ENCODE assay signal across 9 cellular contexts in the genomic region with DNA sequence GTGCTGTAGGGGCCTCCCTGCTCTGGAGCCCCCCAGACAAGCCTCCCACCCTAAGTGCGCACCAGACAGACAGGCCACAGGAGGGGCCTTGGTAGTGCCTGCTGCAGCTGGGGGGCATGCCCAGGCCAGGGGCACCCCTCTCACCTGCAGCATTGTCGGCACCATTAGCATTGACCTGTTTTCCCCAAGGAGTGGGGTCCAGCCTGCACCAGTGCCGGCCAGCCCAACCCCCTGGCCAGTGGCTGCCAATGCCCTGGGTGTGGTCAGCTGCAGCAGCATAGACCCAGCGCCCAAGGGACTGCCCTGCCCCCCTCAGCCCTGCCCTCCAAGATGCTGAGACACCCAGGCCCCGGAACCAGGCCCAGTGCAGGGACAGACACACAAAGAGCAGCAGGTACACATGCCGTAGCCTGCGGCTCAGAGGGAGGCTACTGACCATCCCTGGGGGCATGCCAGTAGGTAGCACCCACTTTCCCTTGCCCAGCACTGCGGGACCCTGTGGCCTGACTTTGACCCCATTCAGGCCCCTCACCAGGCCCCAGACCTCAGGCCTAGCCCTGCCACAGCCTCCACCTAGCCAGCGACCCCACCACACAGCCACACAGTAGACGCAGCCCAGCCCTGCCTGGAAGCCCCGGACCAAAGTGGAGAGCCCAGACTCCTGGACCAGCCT. TPM values are rescaled to one million over a fixed set of nuclear protein-coding genes. Genes with fewer than 3 reads are reported as not detected.
DNase-seq lines count a peak whose midpoint lies in the region; ATAC-seq, FAIRE-seq and TF ChIP-seq lines count a peak whose summit lies in the region.
"Had no signal": no experiment of that assay in that cellular context is flagged by ENCODE, and none has a peak within 500 bp of the region (broad histone marks: within the 10 kb centered on the region; RNA-seq: fewer than 3 reads in every experiment).

No MANE protein-coding gene starts in this region.

- H3K9me3 ChIP-seq in mammary epithelial cell (replicated peaks; ENCODE audit: insufficient read depth, low read length), result no peaks in the 10 kb centered on the region
- no peaks in the 10 kb centered on the region for H3K9me3 ChIP-seq in HepG2 (ENCODE audit: low read length)
- H3K9me3 ChIP-seq in thymus (ENCODE audit: control insufficient read depth), result no peaks in the 10 kb centered on the region

- H3K4me1 ChIP-seq in mammary epithelial cell (ENCODE audit: insufficient read depth, low read length) (peaks cover 74% of the 10 kb centered on the region), HepG2 (ENCODE audit: insufficient read depth, low read length) (peaks cover 51% of the 10 kb centered on the region), thymus (ENCODE audit: control insufficient read depth, insufficient read depth, low read length) (peaks cover 4% of the 10 kb centered on the region)

- H3K79me2 ChIP-seq in mammary epithelial cell (ENCODE audit: insufficient read depth, low read length), result peaks cover 24% of the 10 kb centered on the region
- no peaks in the 10 kb centered on the region for H3K79me2 ChIP-seq in HepG2 (ENCODE audit: insufficient read depth, low read length)

- WGBS in mammary epithelial cell (ENCODE audit: low coverage, missing lambda C conversion rate), result 57% methylated on average over 10 of the region's 11 CpGs
- no CpG with 5 or more reads among the region's 11 CpGs for WGBS in HepG2 (ENCODE audit: low lambda C conversion rate)
- WGBS in thymus, result 77% methylated on average over 11 of the region's 11 CpGs

- no peak for TF ChIP-seq POLR2A in HepG2 (IDR thresholded peaks at IDR 0.05; ENCODE audit: insufficient read depth in 1 of 2, low read depth in 2 of 2, low read length in 2 of 2)

- no peaks in the 10 kb centered on the region for H3K36me3 Mint-ChIP-seq in activated CD4-positive, alpha-beta T cell treated with anti-CD3 and anti-CD28 coated beads for 36 hours (ENCODE audit: low read depth)

- TF ChIP-seq RAD21 in HepG2 (CRISPR knock-in tag; IDR thresholded peaks at IDR 0.05), result no peak

- H3K27ac ChIP-seq in mammary epithelial cell (ENCODE audit: insufficient read depth, low read depth, low read length) (peak overlapping the region; percentile 58), HepG2 (ENCODE audit: extremely low read length, insufficient read depth, low read length) (no peak overlapping the region), thymus (ENCODE audit: low read depth) (no peak overlapping the region)

- BruUV-seq in mammary epithelial cell (replicated peaks; lab: Mats Ljungman, UMichigan), result TSS peak; percentile 14
- BruUV-seq in HepG2 (replicated peaks; lab: Mats Ljungman, UMichigan), result no TSS peak

- no peak for TF ChIP-seq CTCF in mammary epithelial cell (conservative IDR thresholded peaks at IDR 0.05 in 1 of 2, IDR thresholded peaks at IDR 0.05 in 1 of 2; ENCODE audit: extremely low read depth in 1 of 2, insufficient read depth in 1 of 2, low read depth in 1 of 2, low read length in 2 of 2)
- no peak for TF ChIP-seq CTCF in HepG2 (CRISPR knock-in tag; IDR thresholded peaks at IDR 0.05)

- no peak for TF ChIP-seq EP300 in HepG2 (IDR thresholded peaks at IDR 0.05; ENCODE audit: low read depth in 2 of 2, low read length in 2 of 2)
- no peak for TF ChIP-seq EP300 in HepG2 (CRISPR knock-in tag; IDR thresholded peaks at IDR 0.05; ENCODE audit: borderline replicate concordance)

- peak overlapping the region; percentile 70 for H3K4me3 Mint-ChIP-seq in activated CD4-positive, alpha-beta T cell treated with anti-CD3 and anti-CD28 coated beads for 36 hours

- H4K20me1 ChIP-seq in mammary epithelial cell (ENCODE audit: insufficient read depth, low read length), result no peaks in the 10 kb centered on the region
- H4K20me1 ChIP-seq in HepG2 (ENCODE audit: insufficient read depth, low read length), result no peaks in the 10 kb centered on the region

- H2AFZ ChIP-seq in mammary epithelial cell (ENCODE audit: low read depth, low read length) (peak overlapping the region; percentile 80), HepG2 (ENCODE audit: low read length) (no peak overlapping the region)

- FAIRE-seq in HepG2 (lab: Jason Lieb, UNC), result no peak
- FAIRE-seq: A204.1 had no signal

- peak overlapping the region; percentile 75 to 82 (median 79) for H3K4me3 ChIP-seq in mammary epithelial cell (replicated peaks in 1 of 3; ENCODE audit: insufficient read depth in 1 of 3, low read depth in 2 of 3, low read length in 3 of 3)
- H3K4me3 ChIP-seq in HepG2 (replicated peaks in 1 of 3; ENCODE audit: insufficient read depth in 1 of 3, low read depth in 2 of 3, low read length in 3 of 3), result peak overlapping the region; percentile 56 to 74 (median 60)
- peak overlapping the region; percentile 53 for H3K4me3 ChIP-seq in thymus (ENCODE audit: low read length)

- H3K36me3 ChIP-seq in mammary epithelial cell (ENCODE audit: insufficient read depth, low read length), result no peaks in the 10 kb centered on the region
- no peaks in the 10 kb centered on the region for H3K36me3 ChIP-seq in HepG2 (replicated peaks in 1 of 2; ENCODE audit: control insufficient read depth in 1 of 2, insufficient read depth in 2 of 2, low read length in 2 of 2)
- no peaks in the 10 kb centered on the region for H3K36me3 ChIP-seq in thymus (ENCODE audit: control insufficient read depth, insufficient read depth)

- no peak for DNase-seq in activated CD4-positive, alpha-beta T cell treated with anti-CD3 and anti-CD28 coated beads for 36 hours
- no peak for DNase-seq in activated CD4-positive, alpha-beta T cell treated with anti-CD3 and anti-CD28 coated beads, Interleukin-2, amount 50 U/mL, for 48 hours
- DNase-seq in mammary epithelial cell, result peak; percentile 26
- no peak for DNase-seq in HepG2 (ENCODE audit: low spot score)
- no peak for DNase-seq in germinal center (ENCODE audit: low spot score)
- DNase-seq in AG08395 (ENCODE audit: low spot score), result no peak

- CTCF ChIA-PET in activated CD4-positive, alpha-beta T cell treated with anti-CD3 and anti-CD28 coated beads for 36 hours (lab: Charles Lee), result interaction anchor here (0.7 to 4.8 kb wide), 3 partner anchors 69 to 99 kb away, joined by 3 to 70 read pairs (median 3); no protein-coding TSS in a partner anchor
- CTCF ChIA-PET in mammary epithelial cell (lab: Charles Lee; ENCODE audit: low non-redundant PET), result interaction anchor here (0.6 kb wide), 1 partner anchor 146 kb away, joined by 3 read pairs; no protein-coding TSS in a partner anchor
- CTCF ChIA-PET in HepG2 (lab: Yijun Ruan, JAX; ENCODE audit: low intra/inter-chr PET ratio, low total read pairs), result interaction anchor here (1.4 to 6.7 kb wide), 2 partner anchors 68 to 110 kb away, joined by 4 to 146 read pairs; no protein-coding TSS in a partner anchor

- ATAC-seq in activated CD4-positive, alpha-beta T cell treated with anti-CD3 and anti-CD28 coated beads for 36 hours, result no peak
- peak; percentile 4; the same call in 2 of the 3 replicates for ATAC-seq in HepG2
- no peak for ATAC-seq in activated CD4-positive, CD25-positive, alpha-beta regulatory T cell treated with anti-CD3 and anti-CD28 coated beads, Interleukin-2, amount 50 U/mL, for 24 hours

- no peak overlapping the region for H3K27ac Mint-ChIP-seq in activated CD4-positive, alpha-beta T cell treated with anti-CD3 and anti-CD28 coated beads for 36 hours

- peak overlapping the region; percentile 97 for H3K4me2 ChIP-seq in mammary epithelial cell (ENCODE audit: insufficient read depth, low read depth, low read length)
- peak overlapping the region; percentile 94 for H3K4me2 ChIP-seq in HepG2 (ENCODE audit: low read depth, low read length)

- POLR2A ChIA-PET in activated CD4-positive, alpha-beta T cell treated with anti-CD3 and anti-CD28 coated beads for 36 hours (lab: Charles Lee), result no interaction called here
- POLR2A ChIA-PET in HepG2 (lab: Yijun Ruan, JAX), result no interaction called here

- intact Hi-C loops in activated CD4-positive, alpha-beta T cell treated with anti-CD3 and anti-CD28 coated beads for 36 hours (cut with DNase I, micrococcal nuclease), result loop anchor here in 1 of 2 experiments (2.0 to 5.0 kb wide), 2 partner anchors 80 to 205 kb away; a partner anchor contains a TSS
- intact Hi-C loops in mammary epithelial cell (cut with micrococcal nuclease), result loop anchor here (2.0 to 10.0 kb wide), 2 partner anchors 40 to 328 kb away; a partner anchor contains a TSS
- intact Hi-C loops in HepG2 (cut with micrococcal nuclease; ENCODE audit: unreplicated experiment), result loop anchor here (5.0 kb wide), 1 partner anchor 45 kb away; a partner anchor contains a TSS

- in situ Hi-C loops in mammary epithelial cell (cut with MboI; ENCODE audit: low sequenced_read_pairs in 2 of 2), result no loop called here
- in situ Hi-C loops in HepG2 (cut with HindIII; ENCODE audit: extremely low pct_ligation_motif_present, low pct_unique_long_range_greater_than_20kb), result no loop called here

- H3K27me3 ChIP-seq in mammary epithelial cell (ENCODE audit: insufficient read depth, low read length) (no peaks in the 10 kb centered on the region), HepG2 (ENCODE audit: control insufficient read depth in 1 of 2, insufficient read depth in 2 of 2, low read length in 2 of 2) (peaks cover 16 to 82% of the 10 kb centered on the region in 2 experiments), thymus (ENCODE audit: control insufficient read depth, insufficient read depth) (peaks cover 37% of the 10 kb centered on the region)

- dilution Hi-C loops in mammary epithelial cell (cut with HindIII; ENCODE audit: low sequenced_read_pairs), result no loop called here

- no peaks in the 10 kb centered on the region for H3K9me3 Mint-ChIP-seq in activated CD4-positive, alpha-beta T cell treated with anti-CD3 and anti-CD28 coated beads for 36 hours (ENCODE audit: low read depth)

- peaks cover 16% of the 10 kb centered on the region for H3K27me3 Mint-ChIP-seq in activated CD4-positive, alpha-beta T cell treated with anti-CD3 and anti-CD28 coated beads for 36 hours

- H3K4me1 Mint-ChIP-seq in activated CD4-positive, alpha-beta T cell treated with anti-CD3 and anti-CD28 coated beads for 36 hours, result peaks cover 6% of the 10 kb centered on the region

- H3K9ac ChIP-seq in mammary epithelial cell (ENCODE audit: insufficient read depth, low read length) (peak overlapping the region; percentile 73), HepG2 (ENCODE audit: insufficient read depth, low read depth, low read length) (peak overlapping the region; percentile 26; the same call in 1 of the 2 replicates)

RNA-seq across cellular contexts. Expression of a gene that starts 1.0 kb away (rescaled TPM):
- total RNA-seq in activated CD4-positive, alpha-beta T cell treated with anti-CD3 and anti-CD28 coated beads for 36 hours, result under 1 TPM; 0.07 to 0.11 TPM
- total RNA-seq in mammary epithelial cell (100 to 1,000 TPM; 110 to 302 TPM), HepG2 (2016; rRNA removed; fragmentation: Illumina TruSeq; extraction: Trizol) (0.15 and 0.18 TPM in 2 replicates)
- polyA plus RNA-seq in mammary epithelial cell (43.1 TPM), HepG2 (2011; rRNA removed) (0.10 and 0.11 TPM in 2 replicates), thymus (3.8 TPM)
- polyA minus RNA-seq in mammary epithelial cell, result 327 TPM
- not detected in 2 replicates for total RNA-seq in HepG2 (2016; cell fraction: cytosol; rRNA removed; fragmentation: Illumina TruSeq; extraction: Trizol; ENCODE audit: low read depth)
- total RNA-seq in HepG2 (2016; cell fraction: insoluble cytoplasmic fraction; rRNA removed; fragmentation: Illumina TruSeq; extraction: Trizol), result 0.10 and 0.11 TPM in 2 replicates
- total RNA-seq in HepG2 (2016; cell fraction: membrane; rRNA removed; fragmentation: Illumina TruSeq; extraction: Trizol), result 0.06 and 0.07 TPM in 2 replicates
- total RNA-seq in HepG2 (2016; cell fraction: nucleus; rRNA removed; fragmentation: Illumina TruSeq; extraction: Trizol), result 0.53 and 0.68 TPM in 2 replicates
- polyA plus RNA-seq in HepG2 (2011; cell fraction: cytosol; rRNA removed), result 0.08 and 0.09 TPM in 2 replicates
- 0.28 and 0.37 TPM in 2 replicates for polyA plus RNA-seq in HepG2 (2011; cell fraction: nucleus; rRNA removed)
- polyA plus RNA-seq in HepG2 (2012), result 0.04 TPM in 2 replicates
- not detected in 2 replicates for polyA plus RNA-seq in HepG2 (2016; cell fraction: cytosol; fragmentation: Illumina TruSeq; extraction: Trizol; ENCODE audit: low read depth)
- polyA plus RNA-seq in HepG2 (2016; cell fraction: insoluble cytoplasmic fraction; fragmentation: Illumina TruSeq; extraction: Trizol; ENCODE audit: low read depth), result 0.07 and 0.11 TPM in 2 replicates
- polyA plus RNA-seq in HepG2 (2016; cell fraction: membrane; fragmentation: Illumina TruSeq; extraction: Trizol; ENCODE audit: low read depth), result not detected in 2 replicates
- polyA plus RNA-seq in HepG2 (2016; cell fraction: nucleus; fragmentation: Illumina TruSeq; extraction: Trizol; ENCODE audit: insufficient read depth, low read depth), result 0.57 and 0.65 TPM in 2 replicates
- polyA minus RNA-seq in HepG2 (2011; rRNA and poly(A)+ RNA removed; ENCODE audit: low replicate concordance), result 0.34 and 31.9 TPM in 2 replicates
- 0.30 and 0.35 TPM in 2 replicates for polyA minus RNA-seq in HepG2 (2011; cell fraction: cytosol; rRNA and poly(A)+ RNA removed)
- 0.39 and 0.62 TPM in 2 replicates for polyA minus RNA-seq in HepG2 (2011; cell fraction: nucleus; rRNA and poly(A)+ RNA removed)

RNA-seq across cellular contexts. Expression of a gene that starts 8.4 kb away (rescaled TPM):
- total RNA-seq in activated CD4-positive, alpha-beta T cell treated with anti-CD3 and anti-CD28 coated beads for 36 hours, result 1 to 10 TPM; 1.1 to 1.9 TPM
- total RNA-seq in mammary epithelial cell, result 10 to 100 TPM; 11.0 to 14.7 TPM
- 7.4 TPM for polyA plus RNA-seq in mammary epithelial cell
- 3.0 TPM for polyA minus RNA-seq in mammary epithelial cell
- total RNA-seq in HepG2 (2016; rRNA removed; fragmentation: Illumina TruSeq; extraction: Trizol), result 1.4 and 1.5 TPM in 2 replicates
- 0.44 and 0.71 TPM in 2 replicates for total RNA-seq in HepG2 (2016; cell fraction: cytosol; rRNA removed; fragmentation: Illumina TruSeq; extraction: Trizol; ENCODE audit: low read depth)
- total RNA-seq in HepG2 (2016; cell fraction: insoluble cytoplasmic fraction; rRNA removed; fragmentation: Illumina TruSeq; extraction: Trizol), result 1.4 and 1.7 TPM in 2 replicates
- 0.99 and 1.0 TPM in 2 replicates for total RNA-seq in HepG2 (2016; cell fraction: membrane; rRNA removed; fragmentation: Illumina TruSeq; extraction: Trizol)
- 1.7 and 2.1 TPM in 2 replicates for total RNA-seq in HepG2 (2016; cell fraction: nucleus; rRNA removed; fragmentation: Illumina TruSeq; extraction: Trizol)
- 1.2 and 1.3 TPM in 2 replicates for polyA plus RNA-seq in HepG2 (2011; rRNA removed)
- polyA plus RNA-seq in HepG2 (2011; cell fraction: cytosol; rRNA removed), result 0.75 and 0.95 TPM in 2 replicates
- 2.8 and 3.0 TPM in 2 replicates for polyA plus RNA-seq in HepG2 (2011; cell fraction: nucleus; rRNA removed)
- 0.49 and 0.51 TPM in 2 replicates for polyA plus RNA-seq in HepG2 (2012)
- polyA plus RNA-seq in HepG2 (2016; cell fraction: cytosol; fragmentation: Illumina TruSeq; extraction: Trizol; ENCODE audit: low read depth), result 0.28 and 0.33 TPM in 2 replicates
- 1.3 and 1.7 TPM in 2 replicates for polyA plus RNA-seq in HepG2 (2016; cell fraction: insoluble cytoplasmic fraction; fragmentation: Illumina TruSeq; extraction: Trizol; ENCODE audit: low read depth)
- polyA plus RNA-seq in HepG2 (2016; cell fraction: membrane; fragmentation: Illumina TruSeq; extraction: Trizol; ENCODE audit: low read depth), result 0.65 and 0.66 TPM in 2 replicates
- polyA plus RNA-seq in HepG2 (2016; cell fraction: nucleus; fragmentation: Illumina TruSeq; extraction: Trizol; ENCODE audit: insufficient read depth, low read depth), result 1.8 and 3.1 TPM in 2 replicates
- polyA minus RNA-seq in HepG2 (2011; rRNA and poly(A)+ RNA removed; ENCODE audit: low replicate concordance), result 0.44 and 7.1 TPM in 2 replicates
- polyA minus RNA-seq in HepG2 (2011; cell fraction: cytosol; rRNA and poly(A)+ RNA removed), result 1.1 TPM in 1 of 2 replicates, not detected in the other
- 0.90 and 1.1 TPM in 2 replicates for polyA minus RNA-seq in HepG2 (2011; cell fraction: nucleus; rRNA and poly(A)+ RNA removed)
- polyA plus RNA-seq in thymus, result 12.9 TPM

RNA-seq across cellular contexts. Expression of a gene that starts 43.7 kb away (rescaled TPM):
- total RNA-seq in activated CD4-positive, alpha-beta T cell treated with anti-CD3 and anti-CD28 coated beads for 36 hours, result 10 to 100 TPM; 52.0 to 62.7 TPM
- total RNA-seq in mammary epithelial cell, result 10 to 100 TPM; 38.2 to 61.7 TPM
- 53.4 TPM for polyA plus RNA-seq in mammary epithelial cell
- polyA minus RNA-seq in mammary epithelial cell, result 38.9 TPM
- 42.1 and 43.1 TPM in 2 replicates for total RNA-seq in HepG2 (2016; rRNA removed; fragmentation: Illumina TruSeq; extraction: Trizol)
- 9.0 and 12.4 TPM in 2 replicates for total RNA-seq in HepG2 (2016; cell fraction: cytosol; rRNA removed; fragmentation: Illumina TruSeq; extraction: Trizol; ENCODE audit: low read depth)
- 41.3 and 41.8 TPM in 2 replicates for total RNA-seq in HepG2 (2016; cell fraction: insoluble cytoplasmic fraction; rRNA removed; fragmentation: Illumina TruSeq; extraction: Trizol)
- 34.3 and 35.7 TPM in 2 replicates for total RNA-seq in HepG2 (2016; cell fraction: membrane; rRNA removed; fragmentation: Illumina TruSeq; extraction: Trizol)
- total RNA-seq in HepG2 (2016; cell fraction: nucleus; rRNA removed; fragmentation: Illumina TruSeq; extraction: Trizol), result 19.4 and 21.5 TPM in 2 replicates
- 17.7 and 19.7 TPM in 2 replicates for polyA plus RNA-seq in HepG2 (2011; rRNA removed)
- 13.7 and 20.7 TPM in 2 replicates for polyA plus RNA-seq in HepG2 (2011; cell fraction: cytosol; rRNA removed)
- 8.9 and 10.9 TPM in 2 replicates for polyA plus RNA-seq in HepG2 (2011; cell fraction: nucleus; rRNA removed)
- polyA plus RNA-seq in HepG2 (2012), result 11.9 and 18.4 TPM in 2 replicates
- polyA plus RNA-seq in HepG2 (2016; cell fraction: cytosol; fragmentation: Illumina TruSeq; extraction: Trizol; ENCODE audit: low read depth), result 7.6 and 8.1 TPM in 2 replicates
- 44.8 and 50.0 TPM in 2 replicates for polyA plus RNA-seq in HepG2 (2016; cell fraction: insoluble cytoplasmic fraction; fragmentation: Illumina TruSeq; extraction: Trizol; ENCODE audit: low read depth)
- 24.5 and 25.1 TPM in 2 replicates for polyA plus RNA-seq in HepG2 (2016; cell fraction: membrane; fragmentation: Illumina TruSeq; extraction: Trizol; ENCODE audit: low read depth)
- 33.7 and 34.8 TPM in 2 replicates for polyA plus RNA-seq in HepG2 (2016; cell fraction: nucleus; fragmentation: Illumina TruSeq; extraction: Trizol; ENCODE audit: insufficient read depth, low read depth)
- polyA minus RNA-seq in HepG2 (2011; rRNA and poly(A)+ RNA removed; ENCODE audit: low replicate concordance), result 30.0 and 31.4 TPM in 2 replicates
- polyA minus RNA-seq in HepG2 (2011; cell fraction: cytosol; rRNA and poly(A)+ RNA removed), result 11.2 and 15.5 TPM in 2 replicates
- polyA minus RNA-seq in HepG2 (2011; cell fraction: nucleus; rRNA and poly(A)+ RNA removed), result 6.6 and 8.0 TPM in 2 replicates
- polyA plus RNA-seq in thymus, result 10.7 TPM

RNA-seq across cellular contexts. Expression of a gene that starts 52.5 kb away (rescaled TPM):
- not detected for total RNA-seq in activated CD4-positive, alpha-beta T cell treated with anti-CD3 and anti-CD28 coated beads for 36 hours
- total RNA-seq in mammary epithelial cell, result under 1 TPM in 1 of 2 donors, not detected in 1; 0.09 TPM
- 0.01 TPM for polyA plus RNA-seq in mammary epithelial cell
- polyA minus RNA-seq in mammary epithelial cell, result not detected
- total RNA-seq in HepG2 (2016; rRNA removed; fragmentation: Illumina TruSeq; extraction: Trizol), result not detected in 2 replicates
- not detected in 2 replicates for total RNA-seq in HepG2 (2016; cell fraction: cytosol; rRNA removed; fragmentation: Illumina TruSeq; extraction: Trizol; ENCODE audit: low read depth)
- total RNA-seq in HepG2 (2016; cell fraction: insoluble cytoplasmic fraction; rRNA removed; fragmentation: Illumina TruSeq; extraction: Trizol), result not detected in 2 replicates
- not detected in 2 replicates for total RNA-seq in HepG2 (2016; cell fraction: membrane; rRNA removed; fragmentation: Illumina TruSeq; extraction: Trizol)
- total RNA-seq in HepG2 (2016; cell fraction: nucleus; rRNA removed; fragmentation: Illumina TruSeq; extraction: Trizol), result not detected in 2 replicates
- not detected in 2 replicates for polyA plus RNA-seq in HepG2 (2011; rRNA removed)
- not detected in 2 replicates for polyA plus RNA-seq in HepG2 (2011; cell fraction: cytosol; rRNA removed)
- not detected in 2 replicates for polyA plus RNA-seq in HepG2 (2011; cell fraction: nucleus; rRNA removed)
- polyA plus RNA-seq in HepG2 (2012), result not detected in 2 replicates
- not detected in 2 replicates for polyA plus RNA-seq in HepG2 (2016; cell fraction: cytosol; fragmentation: Illumina TruSeq; extraction: Trizol; ENCODE audit: low read depth)
- polyA plus RNA-seq in HepG2 (2016; cell fraction: insoluble cytoplasmic fraction; fragmentation: Illumina TruSeq; extraction: Trizol; ENCODE audit: low read depth), result not detected in 2 replicates
- polyA plus RNA-seq in HepG2 (2016; cell fraction: membrane; fragmentation: Illumina TruSeq; extraction: Trizol; ENCODE audit: low read depth), result not detected in 2 replicates
- not detected in 2 replicates for polyA plus RNA-seq in HepG2 (2016; cell fraction: nucleus; fragmentation: Illumina TruSeq; extraction: Trizol; ENCODE audit: insufficient read depth, low read depth)
- 0.02 TPM in 1 of 2 replicates, not detected in the other for polyA minus RNA-seq in HepG2 (2011; rRNA and poly(A)+ RNA removed; ENCODE audit: low replicate concordance)
- not detected in 2 replicates for polyA minus RNA-seq in HepG2 (2011; cell fraction: cytosol; rRNA and poly(A)+ RNA removed)
- polyA minus RNA-seq in HepG2 (2011; cell fraction: nucleus; rRNA and poly(A)+ RNA removed), result not detected in 2 replicates
- 1.5 TPM for polyA plus RNA-seq in thymus

Comparison
In these comparisons a context has a peak if more than half of its experiments do, and no peak if none do; other contexts are left out.
1. RNA of a gene that starts 1.0 kb away (total RNA-seq): 110 to 302 TPM in mammary epithelial cell; 0.06 to 0.68 TPM in HepG2 and 0.07 to 0.11 TPM in activated CD4-positive, alpha-beta T cell treated with anti-CD3 and anti-CD28 coated beads for 36 hours; every median in the first group is over 10 times any median in the second.
2. Peak in every context shown above with its lines, with median percentiles within 50 percentile points of each other: H3K4me3 ChIP-seq.